1 cellular context compared by ENCODE assay signal in the genomic region with DNA sequence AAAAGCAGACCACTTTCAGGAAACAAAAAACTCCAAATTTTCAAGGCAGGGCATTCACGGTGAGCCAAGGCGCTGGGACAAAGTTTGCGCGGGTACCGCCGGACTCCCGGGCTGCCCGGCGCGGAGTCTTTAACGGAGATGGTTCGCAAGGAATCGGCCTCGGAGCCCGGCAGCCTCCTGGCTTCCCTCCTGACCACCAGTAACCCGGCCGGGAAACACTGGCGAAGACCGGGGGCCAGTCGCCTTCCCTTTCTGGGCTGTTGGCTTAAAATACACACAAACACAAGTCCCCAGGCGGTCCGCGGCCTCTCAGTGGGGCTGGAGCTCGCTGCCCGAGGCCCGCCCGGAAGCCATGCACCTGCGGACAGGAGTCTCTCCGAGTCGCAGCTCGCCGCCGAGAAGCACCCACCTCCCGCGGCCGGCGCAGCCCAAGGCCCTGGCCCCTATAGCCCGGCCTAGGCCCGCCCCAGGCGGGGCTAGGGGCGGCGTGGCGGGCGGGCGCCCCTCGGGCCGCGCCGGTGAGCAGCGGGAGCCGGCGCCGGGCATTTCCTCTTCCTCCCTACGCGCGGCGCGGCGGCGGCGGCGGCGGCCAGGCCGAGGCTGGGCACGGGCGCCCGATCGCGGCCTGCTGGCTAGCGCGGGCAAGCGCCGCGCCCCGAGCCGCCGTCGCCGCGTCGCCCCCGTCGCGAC.
TF ChIP-seq lines count a peak whose summit lies in the region.

No MANE protein-coding gene starts in this region.

TF ChIP-seq in K562, 482 proteins besides CTCF, POLR2A, EP300 and RAD21 (continued from another document and continues in another):
- TF ChIP-seq, protein P1, sequence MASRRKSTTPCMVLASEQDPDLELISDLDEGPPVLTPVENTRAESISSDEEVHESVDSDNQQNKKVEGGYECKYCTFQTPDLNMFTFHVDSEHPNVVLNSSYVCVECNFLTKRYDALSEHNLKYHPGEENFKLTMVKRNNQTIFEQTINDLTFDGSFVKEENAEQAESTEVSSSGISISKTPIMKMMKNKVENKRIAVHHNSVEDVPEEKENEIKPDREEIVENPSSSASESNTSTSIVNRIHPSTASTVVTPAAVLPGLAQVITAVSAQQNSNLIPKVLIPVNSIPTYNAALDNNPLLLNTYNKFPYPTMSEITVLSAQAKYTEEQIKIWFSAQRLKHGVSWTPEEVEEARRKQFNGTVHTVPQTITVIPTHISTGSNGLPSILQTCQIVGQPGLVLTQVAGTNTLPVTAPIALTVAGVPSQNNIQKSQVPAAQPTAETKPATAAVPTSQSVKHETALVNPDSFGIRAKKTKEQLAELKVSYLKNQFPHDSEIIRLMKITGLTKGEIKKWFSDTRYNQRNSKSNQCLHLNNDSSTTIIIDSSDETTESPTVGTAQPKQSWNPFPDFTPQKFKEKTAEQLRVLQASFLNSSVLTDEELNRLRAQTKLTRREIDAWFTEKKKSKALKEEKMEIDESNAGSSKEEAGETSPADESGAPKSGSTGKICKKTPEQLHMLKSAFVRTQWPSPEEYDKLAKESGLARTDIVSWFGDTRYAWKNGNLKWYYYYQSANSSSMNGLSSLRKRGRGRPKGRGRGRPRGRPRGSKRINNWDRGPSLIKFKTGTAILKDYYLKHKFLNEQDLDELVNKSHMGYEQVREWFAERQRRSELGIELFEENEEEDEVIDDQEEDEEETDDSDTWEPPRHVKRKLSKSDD (conservative IDR thresholded peaks at IDR 0.05; ENCODE audit: low read length), result no peak
- TF ChIP-seq ZNF551 (CRISPR knock-in tag; IDR thresholded peaks at IDR 0.05) (no peak), CXXC5 (CRISPR knock-in tag; IDR thresholded peaks at IDR 0.05) (peak; percentile 64; the same call in 1 of the 2 replicates), CREB1 (IDR thresholded peaks at IDR 0.05) (no peak), CREB1 (CRISPR knock-in tag; IDR thresholded peaks at IDR 0.05) (no peak), KLF1 (tag; IDR thresholded peaks at IDR 0.05) (no peak), RBM39 (optimal IDR thresholded peaks at IDR 0.05; ENCODE audit: low read depth, low read length) (no peak), ETV1 (tag; conservative IDR thresholded peaks at IDR 0.05; ENCODE audit: low read depth) (peak; percentile 20; the same call in 1 of the 2 replicates), SIN3A (IDR thresholded peaks at IDR 0.05; ENCODE audit: borderline replicate concordance in 2 of 2, control insufficient read depth in 1 of 2, low read depth in 2 of 2, low read length in 2 of 2) (peak in 1 of 2 experiments; percentile 32; a peak in 1 of 4 replicates), ZNF561 (CRISPR knock-in tag; conservative IDR thresholded peaks at IDR 0.05) (no peak), ZNF444 (CRISPR knock-in tag; IDR thresholded peaks at IDR 0.05) (no peak), TFAM (CRISPR knock-in tag; conservative IDR thresholded peaks at IDR 0.05) (no peak), GTF2F1 (IDR thresholded peaks at IDR 0.05; ENCODE audit: low read depth, low read length) (no peak), SMARCE1 (IDR thresholded peaks at IDR 0.05) (0 out of 2 replicates have a peak, but pooled peaks have one; percentile 12), BCL6 (CRISPR knock-in tag; IDR thresholded peaks at IDR 0.05) (no peak), ELF4 (CRISPR knock-in tag; IDR thresholded peaks at IDR 0.05) (no peak), HEY1 (CRISPR knock-in tag; IDR thresholded peaks at IDR 0.05; ENCODE audit: borderline replicate concordance) (no peak), CHD1 (IDR thresholded peaks at IDR 0.05; ENCODE audit: low read length) (peak; percentile 86), MEIS2 (IDR thresholded peaks at IDR 0.05; ENCODE audit: partially characterized antibody) (no peak), SMC3 (conservative IDR thresholded peaks at IDR 0.05; ENCODE audit: insufficient read depth, low read depth, low read length) (no peak), ZSCAN29 (IDR thresholded peaks at IDR 0.05) (no peak), TRIM28 (IDR thresholded peaks at IDR 0.05) (no peak), PRMT5 (CRISPR knock-in tag; IDR thresholded peaks at IDR 0.05) (no peak), ZBTB1 (CRISPR knock-in tag; IDR thresholded peaks at IDR 0.05; ENCODE audit: borderline replicate concordance, low read depth) (no peak; the same call in 1 of the 2 replicates), POLR3G (IDR thresholded peaks at IDR 0.05; ENCODE audit: extremely low read depth, insufficient read length, insufficient replicate concordance) (no peak), HIVEP1 (CRISPR knock-in tag; IDR thresholded peaks at IDR 0.05) (no peak)
- TF ChIP-seq, protein P2, sequence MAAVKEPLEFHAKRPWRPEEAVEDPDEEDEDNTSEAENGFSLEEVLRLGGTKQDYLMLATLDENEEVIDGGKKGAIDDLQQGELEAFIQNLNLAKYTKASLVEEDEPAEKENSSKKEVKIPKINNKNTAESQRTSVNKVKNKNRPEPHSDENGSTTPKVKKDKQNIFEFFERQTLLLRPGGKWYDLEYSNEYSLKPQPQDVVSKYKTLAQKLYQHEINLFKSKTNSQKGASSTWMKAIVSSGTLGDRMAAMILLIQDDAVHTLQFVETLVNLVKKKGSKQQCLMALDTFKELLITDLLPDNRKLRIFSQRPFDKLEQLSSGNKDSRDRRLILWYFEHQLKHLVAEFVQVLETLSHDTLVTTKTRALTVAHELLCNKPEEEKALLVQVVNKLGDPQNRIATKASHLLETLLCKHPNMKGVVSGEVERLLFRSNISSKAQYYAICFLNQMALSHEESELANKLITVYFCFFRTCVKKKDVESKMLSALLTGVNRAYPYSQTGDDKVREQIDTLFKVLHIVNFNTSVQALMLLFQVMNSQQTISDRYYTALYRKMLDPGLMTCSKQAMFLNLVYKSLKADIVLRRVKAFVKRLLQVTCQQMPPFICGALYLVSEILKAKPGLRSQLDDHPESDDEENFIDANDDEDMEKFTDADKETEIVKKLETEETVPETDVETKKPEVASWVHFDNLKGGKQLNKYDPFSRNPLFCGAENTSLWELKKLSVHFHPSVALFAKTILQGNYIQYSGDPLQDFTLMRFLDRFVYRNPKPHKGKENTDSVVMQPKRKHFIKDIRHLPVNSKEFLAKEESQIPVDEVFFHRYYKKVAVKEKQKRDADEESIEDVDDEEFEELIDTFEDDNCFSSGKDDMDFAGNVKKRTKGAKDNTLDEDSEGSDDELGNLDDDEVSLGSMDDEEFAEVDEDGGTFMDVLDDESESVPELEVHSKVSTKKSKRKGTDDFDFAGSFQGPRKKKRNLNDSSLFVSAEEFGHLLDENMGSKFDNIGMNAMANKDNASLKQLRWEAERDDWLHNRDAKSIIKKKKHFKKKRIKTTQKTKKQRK (IDR thresholded peaks at IDR 0.05; ENCODE audit: borderline replicate concordance, low read depth, low read length), result no peak
- TF ChIP-seq, protein P3, sequence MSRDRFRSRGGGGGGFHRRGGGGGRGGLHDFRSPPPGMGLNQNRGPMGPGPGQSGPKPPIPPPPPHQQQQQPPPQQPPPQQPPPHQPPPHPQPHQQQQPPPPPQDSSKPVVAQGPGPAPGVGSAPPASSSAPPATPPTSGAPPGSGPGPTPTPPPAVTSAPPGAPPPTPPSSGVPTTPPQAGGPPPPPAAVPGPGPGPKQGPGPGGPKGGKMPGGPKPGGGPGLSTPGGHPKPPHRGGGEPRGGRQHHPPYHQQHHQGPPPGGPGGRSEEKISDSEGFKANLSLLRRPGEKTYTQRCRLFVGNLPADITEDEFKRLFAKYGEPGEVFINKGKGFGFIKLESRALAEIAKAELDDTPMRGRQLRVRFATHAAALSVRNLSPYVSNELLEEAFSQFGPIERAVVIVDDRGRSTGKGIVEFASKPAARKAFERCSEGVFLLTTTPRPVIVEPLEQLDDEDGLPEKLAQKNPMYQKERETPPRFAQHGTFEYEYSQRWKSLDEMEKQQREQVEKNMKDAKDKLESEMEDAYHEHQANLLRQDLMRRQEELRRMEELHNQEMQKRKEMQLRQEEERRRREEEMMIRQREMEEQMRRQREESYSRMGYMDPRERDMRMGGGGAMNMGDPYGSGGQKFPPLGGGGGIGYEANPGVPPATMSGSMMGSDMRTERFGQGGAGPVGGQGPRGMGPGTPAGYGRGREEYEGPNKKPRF (IDR thresholded peaks at IDR 0.05; ENCODE audit: low read depth, low read length), result no peak
- TF ChIP-seq, protein P4, sequence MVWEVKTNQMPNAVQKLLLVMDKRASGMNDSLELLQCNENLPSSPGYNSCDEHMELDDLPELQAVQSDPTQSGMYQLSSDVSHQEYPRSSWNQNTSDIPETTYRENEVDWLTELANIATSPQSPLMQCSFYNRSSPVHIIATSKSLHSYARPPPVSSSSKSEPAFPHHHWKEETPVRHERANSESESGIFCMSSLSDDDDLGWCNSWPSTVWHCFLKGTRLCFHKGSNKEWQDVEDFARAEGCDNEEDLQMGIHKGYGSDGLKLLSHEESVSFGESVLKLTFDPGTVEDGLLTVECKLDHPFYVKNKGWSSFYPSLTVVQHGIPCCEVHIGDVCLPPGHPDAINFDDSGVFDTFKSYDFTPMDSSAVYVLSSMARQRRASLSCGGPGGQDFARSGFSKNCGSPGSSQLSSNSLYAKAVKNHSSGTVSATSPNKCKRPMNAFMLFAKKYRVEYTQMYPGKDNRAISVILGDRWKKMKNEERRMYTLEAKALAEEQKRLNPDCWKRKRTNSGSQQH (CRISPR knock-in tag; IDR thresholded peaks at IDR 0.05), result no peak
- TF ChIP-seq, protein P5, sequence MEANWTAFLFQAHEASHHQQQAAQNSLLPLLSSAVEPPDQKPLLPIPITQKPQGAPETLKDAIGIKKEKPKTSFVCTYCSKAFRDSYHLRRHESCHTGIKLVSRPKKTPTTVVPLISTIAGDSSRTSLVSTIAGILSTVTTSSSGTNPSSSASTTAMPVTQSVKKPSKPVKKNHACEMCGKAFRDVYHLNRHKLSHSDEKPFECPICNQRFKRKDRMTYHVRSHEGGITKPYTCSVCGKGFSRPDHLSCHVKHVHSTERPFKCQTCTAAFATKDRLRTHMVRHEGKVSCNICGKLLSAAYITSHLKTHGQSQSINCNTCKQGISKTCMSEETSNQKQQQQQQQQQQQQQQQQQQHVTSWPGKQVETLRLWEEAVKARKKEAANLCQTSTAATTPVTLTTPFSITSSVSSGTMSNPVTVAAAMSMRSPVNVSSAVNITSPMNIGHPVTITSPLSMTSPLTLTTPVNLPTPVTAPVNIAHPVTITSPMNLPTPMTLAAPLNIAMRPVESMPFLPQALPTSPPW (CRISPR knock-in tag; IDR thresholded peaks at IDR 0.05), result no peak
- TF ChIP-seq, protein P6, sequence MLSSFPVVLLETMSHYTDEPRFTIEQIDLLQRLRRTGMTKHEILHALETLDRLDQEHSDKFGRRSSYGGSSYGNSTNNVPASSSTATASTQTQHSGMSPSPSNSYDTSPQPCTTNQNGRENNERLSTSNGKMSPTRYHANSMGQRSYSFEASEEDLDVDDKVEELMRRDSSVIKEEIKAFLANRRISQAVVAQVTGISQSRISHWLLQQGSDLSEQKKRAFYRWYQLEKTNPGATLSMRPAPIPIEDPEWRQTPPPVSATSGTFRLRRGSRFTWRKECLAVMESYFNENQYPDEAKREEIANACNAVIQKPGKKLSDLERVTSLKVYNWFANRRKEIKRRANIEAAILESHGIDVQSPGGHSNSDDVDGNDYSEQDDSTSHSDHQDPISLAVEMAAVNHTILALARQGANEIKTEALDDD (IDR thresholded peaks at IDR 0.05), result no peak
- TF ChIP-seq, protein P7, sequence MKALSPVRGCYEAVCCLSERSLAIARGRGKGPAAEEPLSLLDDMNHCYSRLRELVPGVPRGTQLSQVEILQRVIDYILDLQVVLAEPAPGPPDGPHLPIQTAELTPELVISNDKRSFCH (CRISPR knock-in tag; IDR thresholded peaks at IDR 0.05), result no peak
- TF ChIP-seq, protein P7 (tag; IDR thresholded peaks at IDR 0.05), result no peak
- TF ChIP-seq, protein P8, sequence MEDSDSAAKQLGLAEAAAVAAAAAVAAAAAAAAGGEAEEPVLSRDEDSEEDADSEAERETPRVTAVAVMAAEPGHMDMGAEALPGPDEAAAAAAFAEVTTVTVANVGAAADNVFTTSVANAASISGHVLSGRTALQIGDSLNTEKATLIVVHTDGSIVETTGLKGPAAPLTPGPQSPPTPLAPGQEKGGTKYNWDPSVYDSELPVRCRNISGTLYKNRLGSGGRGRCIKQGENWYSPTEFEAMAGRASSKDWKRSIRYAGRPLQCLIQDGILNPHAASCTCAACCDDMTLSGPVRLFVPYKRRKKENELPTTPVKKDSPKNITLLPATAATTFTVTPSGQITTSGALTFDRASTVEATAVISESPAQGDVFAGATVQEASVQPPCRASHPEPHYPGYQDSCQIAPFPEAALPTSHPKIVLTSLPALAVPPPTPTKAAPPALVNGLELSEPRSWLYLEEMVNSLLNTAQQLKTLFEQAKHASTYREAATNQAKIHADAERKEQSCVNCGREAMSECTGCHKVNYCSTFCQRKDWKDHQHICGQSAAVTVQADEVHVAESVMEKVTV (CRISPR knock-in tag; IDR thresholded peaks at IDR 0.05), result no peak
- TF ChIP-seq, protein P9, sequence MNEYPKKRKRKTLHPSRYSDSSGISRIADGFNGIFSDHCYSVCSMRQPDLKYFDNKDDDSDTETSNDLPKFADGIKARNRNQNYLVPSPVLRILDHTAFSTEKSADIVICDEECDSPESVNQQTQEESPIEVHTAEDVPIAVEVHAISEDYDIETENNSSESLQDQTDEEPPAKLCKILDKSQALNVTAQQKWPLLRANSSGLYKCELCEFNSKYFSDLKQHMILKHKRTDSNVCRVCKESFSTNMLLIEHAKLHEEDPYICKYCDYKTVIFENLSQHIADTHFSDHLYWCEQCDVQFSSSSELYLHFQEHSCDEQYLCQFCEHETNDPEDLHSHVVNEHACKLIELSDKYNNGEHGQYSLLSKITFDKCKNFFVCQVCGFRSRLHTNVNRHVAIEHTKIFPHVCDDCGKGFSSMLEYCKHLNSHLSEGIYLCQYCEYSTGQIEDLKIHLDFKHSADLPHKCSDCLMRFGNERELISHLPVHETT (CRISPR knock-in tag; conservative IDR thresholded peaks at IDR 0.05 in 1 of 2, IDR thresholded peaks at IDR 0.05 in 1 of 2), result no peak
- TF ChIP-seq, protein P10, sequence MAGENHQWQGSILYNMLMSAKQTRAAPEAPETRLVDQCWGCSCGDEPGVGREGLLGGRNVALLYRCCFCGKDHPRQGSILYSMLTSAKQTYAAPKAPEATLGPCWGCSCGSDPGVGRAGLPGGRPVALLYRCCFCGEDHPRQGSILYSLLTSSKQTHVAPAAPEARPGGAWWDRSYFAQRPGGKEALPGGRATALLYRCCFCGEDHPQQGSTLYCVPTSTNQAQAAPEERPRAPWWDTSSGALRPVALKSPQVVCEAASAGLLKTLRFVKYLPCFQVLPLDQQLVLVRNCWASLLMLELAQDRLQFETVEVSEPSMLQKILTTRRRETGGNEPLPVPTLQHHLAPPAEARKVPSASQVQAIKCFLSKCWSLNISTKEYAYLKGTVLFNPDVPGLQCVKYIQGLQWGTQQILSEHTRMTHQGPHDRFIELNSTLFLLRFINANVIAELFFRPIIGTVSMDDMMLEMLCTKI (IDR thresholded peaks at IDR 0.05; ENCODE audit: partially characterized antibody), result no peak
